In genomic region chr5:88235346-88235745, GRCh38 we compare ENCODE assay signal across 15 cellular contexts.
"Had no signal": no experiment of that assay in that cellular context is flagged by ENCODE, and none has a peak within 500 bp of the region (broad histone marks: within the 10 kb centered on the region; RNA-seq: fewer than 3 reads in every experiment).

No MANE protein-coding gene starts in this region.

- H3K4me1 ChIP-seq: esophagus squamous epithelium, gastroesophageal sphincter had no signal

- H3K9me3 Mint-ChIP-seq: dendritic cell treated with granulocyte-macrophage colony-stimulating factor and Interleukin-4, amounts not matched to agents 40 ng/mL and 50 ng/mL, for 4 days; effector memory CD8-positive, alpha-beta T cell; naive thymus-derived CD8-positive, alpha-beta T cell had no signal

- ATAC-seq: effector memory CD8-positive, alpha-beta T cell; gastroesophageal sphincter; left colon; mucosa of descending colon; naive thymus-derived CD8-positive, alpha-beta T cell; right cardiac atrium had no signal

- H3K27me3 Mint-ChIP-seq: dendritic cell treated with granulocyte-macrophage colony-stimulating factor and Interleukin-4, amounts not matched to agents 40 ng/mL and 50 ng/mL, for 4 days; effector memory CD8-positive, alpha-beta T cell; naive thymus-derived CD8-positive, alpha-beta T cell had no signal

- H3K4me2 ChIP-seq: smooth muscle cell had no signal

- DNase-seq: effector memory CD8-positive, alpha-beta T cell; esophagus squamous epithelium; foreskin fibroblast; glutamatergic neuron; left colon; mucosa of descending colon; naive thymus-derived CD8-positive, alpha-beta T cell; posterior cingulate gyrus; right cardiac atrium; stimulated activated CD4-positive, alpha-beta T cell treated with anti-CD3 and anti-CD28 coated beads, Interleukin-2, amount 100 ng/mL, for 48 hours; stimulated activated naive CD4-positive, alpha-beta T cell treated with Interleukin-2 at 50 U/mL for 16 hours; trophoblast cell had no signal

- H3K9me3 ChIP-seq: esophagus squamous epithelium, gastroesophageal sphincter, mucosa of descending colon had no signal

- H3K4me3 ChIP-seq: esophagus squamous epithelium, gastroesophageal sphincter, mucosa of descending colon, smooth muscle cell had no signal

- H3K27ac ChIP-seq: esophagus squamous epithelium, gastroesophageal sphincter had no signal

- H3K27me3 ChIP-seq: esophagus squamous epithelium, gastroesophageal sphincter had no signal

- H3K4me3 Mint-ChIP-seq: dendritic cell treated with granulocyte-macrophage colony-stimulating factor and Interleukin-4, amounts not matched to agents 40 ng/mL and 50 ng/mL, for 4 days; effector memory CD8-positive, alpha-beta T cell; naive thymus-derived CD8-positive, alpha-beta T cell had no signal

- H3K27ac Mint-ChIP-seq: dendritic cell treated with granulocyte-macrophage colony-stimulating factor and Interleukin-4, amounts not matched to agents 40 ng/mL and 50 ng/mL, for 4 days; effector memory CD8-positive, alpha-beta T cell had no signal
